ENCODE assay signal across 9 cellular contexts in the genomic region with DNA sequence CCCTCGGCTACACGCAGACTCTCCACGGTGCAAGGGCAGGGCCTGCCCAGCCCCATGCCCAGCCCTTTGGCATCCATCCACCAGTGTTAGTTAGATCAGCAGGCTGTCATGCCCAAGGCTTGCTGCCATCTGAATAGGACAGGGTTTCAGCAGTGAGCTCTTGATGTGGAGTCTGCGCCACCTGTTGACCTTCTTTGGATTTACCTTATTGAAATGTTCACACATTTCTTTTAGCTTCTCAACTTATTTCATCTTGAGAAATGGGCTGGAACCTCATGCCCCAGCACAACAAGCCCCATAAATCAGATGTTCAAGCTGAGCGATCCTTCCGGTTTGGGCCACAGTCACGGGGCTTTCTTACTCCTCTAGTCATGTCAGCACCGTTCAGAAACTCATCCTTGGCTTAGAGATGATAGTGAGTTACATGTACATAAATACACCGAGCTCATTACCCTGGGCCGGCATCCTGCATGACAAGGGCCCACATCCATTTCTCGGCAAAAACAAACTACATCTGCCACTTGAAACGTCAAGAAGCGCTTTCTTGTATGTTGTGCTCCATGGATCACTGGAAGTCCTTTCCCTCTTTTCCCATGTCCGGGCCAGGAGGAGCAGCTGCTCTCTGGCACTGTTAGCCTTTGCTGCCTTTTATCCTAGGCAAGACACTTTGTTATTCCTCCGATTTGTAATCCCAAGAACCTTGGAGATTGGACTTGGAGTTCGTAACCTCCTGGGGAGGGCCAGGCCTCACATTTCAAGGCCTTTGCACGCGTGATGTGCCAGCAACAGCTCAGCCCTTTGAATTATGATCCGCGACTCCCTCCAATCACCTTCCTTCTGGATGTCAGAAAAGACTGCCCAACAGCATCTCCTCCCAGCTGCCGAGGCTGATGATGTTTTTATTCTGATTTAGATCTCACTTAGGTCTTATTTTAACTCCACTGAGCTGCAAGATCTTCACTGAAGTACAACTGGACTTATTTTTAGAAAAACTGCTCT.
DNase-seq lines count a peak whose midpoint lies in the region; ATAC-seq and TF ChIP-seq lines count a peak whose summit lies in the region.
"Had no signal": no experiment of that assay in that cellular context is flagged by ENCODE, and none has a peak within 500 bp of the region (broad histone marks: within the 10 kb centered on the region; RNA-seq: fewer than 3 reads in every experiment).

No MANE protein-coding gene starts in this region.

- no peaks in the 10 kb centered on the region for H3F3A ChIP-seq in MM.1S (ENCODE audit: insufficient read depth, low read length)

- no peak overlapping the region for H2AFZ ChIP-seq in MM.1S (ENCODE audit: low read length)

- H3K4me2 ChIP-seq in MM.1S (ENCODE audit: low read depth, low read length), result no peak overlapping the region

- no peak overlapping the region for H3K4me3 Mint-ChIP-seq in activated T-cell treated with anti-CD3 and anti-CD28 coated beads, Interleukin-2, amount 50 U/mL, for 72 hours
- no peak overlapping the region for H3K4me3 Mint-ChIP-seq in activated T-cell treated with anti-CD3 and anti-CD28 coated beads, Interleukin-2, amount 50 U/mL, for 24 hours
- no peak overlapping the region for H3K4me3 Mint-ChIP-seq in progenitor cell of endocrine pancreas (ENCODE audit: low read depth)
- H3K4me3 Mint-ChIP-seq: activated naive CD8-positive, alpha-beta T cell had no signal

- H3K4me3 ChIP-seq in MM.1S (ENCODE audit: low read length) (no peak overlapping the region), foreskin fibroblast (ENCODE audit: low read depth in 1 of 2, low read length in 2 of 2) (no peak overlapping the region)

- H3K4me1 ChIP-seq in MM.1S (ENCODE audit: low read length), result no peaks in the 10 kb centered on the region

- peaks cover 7% of the 10 kb centered on the region for H3K4me1 Mint-ChIP-seq in activated T-cell treated with anti-CD3 and anti-CD28 coated beads, Interleukin-2, amount 50 U/mL, for 72 hours (ENCODE audit: low read depth)
- H3K4me1 Mint-ChIP-seq in activated T-cell treated with anti-CD3 and anti-CD28 coated beads, Interleukin-2, amount 50 U/mL, for 24 hours (ENCODE audit: low read depth), result peaks cover 5% of the 10 kb centered on the region
- H3K4me1 Mint-ChIP-seq in progenitor cell of endocrine pancreas (ENCODE audit: low read depth), result no peaks in the 10 kb centered on the region

- H3K27ac Mint-ChIP-seq in activated T-cell treated with anti-CD3 and anti-CD28 coated beads, Interleukin-2, amount 50 U/mL, for 72 hours, result no peak overlapping the region
- no peak overlapping the region for H3K27ac Mint-ChIP-seq in activated T-cell treated with anti-CD3 and anti-CD28 coated beads, Interleukin-2, amount 50 U/mL, for 24 hours
- H3K27ac Mint-ChIP-seq in progenitor cell of endocrine pancreas, result no peak overlapping the region
- H3K27ac Mint-ChIP-seq: activated naive CD8-positive, alpha-beta T cell had no signal

- TF ChIP-seq CTCF in MM.1S (IDR thresholded peaks at IDR 0.05; ENCODE audit: low read length) (peak; percentile 37), foreskin fibroblast (IDR thresholded peaks at IDR 0.05; ENCODE audit: low read depth, low read length) (peak; percentile 20), progenitor cell of endocrine pancreas (IDR thresholded peaks at IDR 0.05; ENCODE audit: unreplicated experiment) (peak; percentile 62)

- no peaks in the 10 kb centered on the region for H3K9me3 ChIP-seq in MM.1S (replicated peaks; ENCODE audit: insufficient read depth, low read length)

- no peaks in the 10 kb centered on the region for H3K9me3 Mint-ChIP-seq in activated T-cell treated with anti-CD3 and anti-CD28 coated beads, Interleukin-2, amount 50 U/mL, for 72 hours
- no peaks in the 10 kb centered on the region for H3K9me3 Mint-ChIP-seq in activated T-cell treated with anti-CD3 and anti-CD28 coated beads, Interleukin-2, amount 50 U/mL, for 24 hours
- H3K9me3 Mint-ChIP-seq in progenitor cell of endocrine pancreas (ENCODE audit: low read depth), result no peaks in the 10 kb centered on the region

- H3K27me3 ChIP-seq in MM.1S (replicated peaks; ENCODE audit: insufficient read depth, low read length), result no peaks in the 10 kb centered on the region

- no peak overlapping the region for H3K9ac ChIP-seq in MM.1S (ENCODE audit: low read length)

- peaks cover 0 to 2% of the 10 kb centered on the region in 2 donors for H3K36me3 Mint-ChIP-seq in activated T-cell treated with anti-CD3 and anti-CD28 coated beads, Interleukin-2, amount 50 U/mL, for 72 hours (ENCODE audit: insufficient read depth in 2 of 2)
- no peaks in the 10 kb centered on the region for H3K36me3 Mint-ChIP-seq in activated T-cell treated with anti-CD3 and anti-CD28 coated beads, Interleukin-2, amount 50 U/mL, for 24 hours (ENCODE audit: low read depth)
- peaks cover 2% of the 10 kb centered on the region for H3K36me3 Mint-ChIP-seq in progenitor cell of endocrine pancreas (ENCODE audit: insufficient read depth)
- H3K36me3 Mint-ChIP-seq: activated naive CD8-positive, alpha-beta T cell had no signal

- peak; percentile 8 to 15 for DNase-seq in activated T-cell treated with anti-CD3 and anti-CD28 coated beads, Interleukin-2, amount 50 U/mL, for 72 hours
- DNase-seq in activated T-cell treated with anti-CD3 and anti-CD28 coated beads, Interleukin-2, amount 50 U/mL, for 24 hours, result no peak
- DNase-seq in MM.1S (peak; percentile 34), SW480 (ENCODE audit: low spot score) (peak; percentile 58), foreskin fibroblast (peak; percentile 39 to 78), progenitor cell of endocrine pancreas (ENCODE audit: low spot score, unreplicated experiment) (no peak), inferior parietal cortex (ENCODE audit: extremely low spot score) (no peak)
- DNase-seq in activated CD4-positive, CD25-positive, alpha-beta regulatory T cell treated with anti-CD3 and anti-CD28 coated beads, Interleukin-2, amount 50 U/mL, for 72 hours, result no peak

- peak; percentile 11 to 53 for ATAC-seq in activated T-cell treated with anti-CD3 and anti-CD28 coated beads, Interleukin-2, amount 50 U/mL, for 72 hours (replicated peaks in 1 of 2)

- H3K79me2 ChIP-seq in MM.1S (ENCODE audit: low read length), result no peaks in the 10 kb centered on the region

- H3K9me2 ChIP-seq in MM.1S (replicated peaks; ENCODE audit: insufficient read depth, low read length), result no peaks in the 10 kb centered on the region

- no peak overlapping the region for H3K27ac ChIP-seq in MM.1S (ENCODE audit: low read length)

- H4K20me1 ChIP-seq in MM.1S (ENCODE audit: insufficient read depth, low read length), result no peaks in the 10 kb centered on the region; the same call in 1 of the 2 replicates

- H3K27me3 Mint-ChIP-seq in activated T-cell treated with anti-CD3 and anti-CD28 coated beads, Interleukin-2, amount 50 U/mL, for 72 hours (ENCODE audit: low read depth), result no peaks in the 10 kb centered on the region
- H3K27me3 Mint-ChIP-seq in activated T-cell treated with anti-CD3 and anti-CD28 coated beads, Interleukin-2, amount 50 U/mL, for 24 hours, result no peaks in the 10 kb centered on the region
- H3K27me3 Mint-ChIP-seq in progenitor cell of endocrine pancreas, result no peaks in the 10 kb centered on the region
- H3K27me3 Mint-ChIP-seq: activated naive CD8-positive, alpha-beta T cell had no signal

- H3K36me3 ChIP-seq in MM.1S (replicated peaks; ENCODE audit: insufficient read depth, low read length), result no peaks in the 10 kb centered on the region

Comparison
In these comparisons a context has a peak if more than half of its experiments do, and no peak if none do; other contexts are left out.
1. DNase-seq: peak in activated T-cell treated with anti-CD3 and anti-CD28 coated beads, Interleukin-2, amount 50 U/mL, for 72 hours (2 of 2), MM.1S (single experiment), SW480 (single experiment) and foreskin fibroblast (2 of 2); none in activated T-cell treated with anti-CD3 and anti-CD28 coated beads, Interleukin-2, amount 50 U/mL, for 24 hours (single experiment), progenitor cell of endocrine pancreas (single experiment), activated CD4-positive, CD25-positive, alpha-beta regulatory T cell treated with anti-CD3 and anti-CD28 coated beads, Interleukin-2, amount 50 U/mL, for 72 hours (single experiment) and inferior parietal cortex (single experiment).
2. Peak in every context shown above with its lines, with median percentiles within 50 percentile points of each other: CTCF ChIP-seq.